In the genomic region with DNA sequence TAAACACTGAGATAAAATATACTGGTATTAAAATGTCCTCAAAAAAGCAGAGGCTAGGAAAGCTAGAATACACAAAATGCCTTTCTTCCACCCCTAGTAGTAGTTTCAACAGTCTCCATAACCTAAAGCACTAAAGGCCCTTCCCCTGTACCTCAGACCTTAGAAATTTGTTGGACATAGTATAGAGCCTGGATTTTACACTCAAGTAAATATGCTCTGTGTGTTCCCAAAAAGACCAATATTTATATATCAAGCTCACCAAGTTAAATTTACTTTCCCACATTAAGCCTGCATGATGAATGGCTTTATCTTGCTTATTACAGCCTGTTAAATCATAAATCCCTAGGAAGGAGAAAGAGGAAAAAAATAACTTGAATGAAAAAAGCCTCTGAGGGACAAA, we compare ENCODE assay signal across 22 cellular contexts.
"Had no signal": no experiment of that assay in that cellular context is flagged by ENCODE, and none has a peak within 500 bp of the region (broad histone marks: within the 10 kb centered on the region; RNA-seq: fewer than 3 reads in every experiment).

No MANE protein-coding gene starts in this region.

- H3K4me3 ChIP-seq: body of pancreas, esophagus muscularis mucosa, gastrocnemius medialis had no signal

- H3K27ac ChIP-seq: body of pancreas, esophagus muscularis mucosa, foreskin keratinocyte, gastrocnemius medialis, WERI-Rb-1 had no signal

- DNase-seq: activated B cell treated with CpG ODN at 0.5 μM for 24 hours; activated CD4-positive, alpha-beta T cell treated with anti-CD3 and anti-CD28 coated beads, Interleukin-2, amount 10 ng/mL, durations not matched to agents 24 days and 14 days; activated CD8-positive, alpha-beta memory T cell treated with anti-CD3 and anti-CD28 coated beads, Interleukin-2, amount 10 ng/mL, durations not matched to agents 7 days and 5 days; activated CD8-positive, alpha-beta memory T cell treated with anti-CD3 and anti-CD28 coated beads, Interleukin-2, amount 50 U/mL, for 4 hours; activated CD8-positive, alpha-beta T cell treated with anti-CD3 and anti-CD28 coated beads, Interleukin-2, amount 10 ng/mL, durations not matched to agents 7 days and 5 days; activated gamma-delta T cell; activated naive CD4-positive, alpha-beta T cell; activated naive CD4-positive, alpha-beta T cell treated with anti-CD3 and anti-CD28 coated beads, Interleukin-2, amount 10 ng/mL, durations not matched to agents 7 days and 5 days; activated naive CD8-positive, alpha-beta T cell treated with anti-CD3 and anti-CD28 coated beads, Interleukin-2, amount 10 ng/mL, durations not matched to agents 7 days and 5 days; activated T-cell treated with anti-CD3 and anti-CD28 coated beads, Interleukin-2, amount 50 U/mL, for 1 hour; cortex of kidney; effector CD4-positive, alpha-beta T cell; effector memory CD8-positive, alpha-beta T cell; T-cell; T-helper 9 cell had no signal

- H3K27me3 ChIP-seq: body of pancreas, esophagus muscularis mucosa, foreskin keratinocyte, gastrocnemius medialis had no signal

- ATAC-seq: activated CD4-positive, CD25-positive, alpha-beta regulatory T cell treated with anti-CD3 and anti-CD28 coated beads, Interleukin-2, amount 50 U/mL, for 24 hours; activated CD8-positive, alpha-beta memory T cell treated with anti-CD3 and anti-CD28 coated beads, Interleukin-2, amount 10 ng/mL, durations not matched to agents 7 days and 5 days; activated CD8-positive, alpha-beta T cell treated with anti-CD3 and anti-CD28 coated beads, Interleukin-2, amount 10 ng/mL, durations not matched to agents 7 days and 5 days; activated naive CD4-positive, alpha-beta T cell treated with anti-CD3 and anti-CD28 coated beads, Interleukin-2, amount 50 U/mL, for 72 hours; effector memory CD8-positive, alpha-beta T cell; T-cell had no signal

- H3K4me1 ChIP-seq: body of pancreas, esophagus muscularis mucosa, foreskin keratinocyte had no signal

- H3K36me3 ChIP-seq: esophagus muscularis mucosa, gastrocnemius medialis, WERI-Rb-1 had no signal

- H3K9me3 ChIP-seq: body of pancreas, esophagus muscularis mucosa, gastrocnemius medialis had no signal
